Comparison of ENCODE assay signal across 12 cellular contexts in the genomic region with DNA sequence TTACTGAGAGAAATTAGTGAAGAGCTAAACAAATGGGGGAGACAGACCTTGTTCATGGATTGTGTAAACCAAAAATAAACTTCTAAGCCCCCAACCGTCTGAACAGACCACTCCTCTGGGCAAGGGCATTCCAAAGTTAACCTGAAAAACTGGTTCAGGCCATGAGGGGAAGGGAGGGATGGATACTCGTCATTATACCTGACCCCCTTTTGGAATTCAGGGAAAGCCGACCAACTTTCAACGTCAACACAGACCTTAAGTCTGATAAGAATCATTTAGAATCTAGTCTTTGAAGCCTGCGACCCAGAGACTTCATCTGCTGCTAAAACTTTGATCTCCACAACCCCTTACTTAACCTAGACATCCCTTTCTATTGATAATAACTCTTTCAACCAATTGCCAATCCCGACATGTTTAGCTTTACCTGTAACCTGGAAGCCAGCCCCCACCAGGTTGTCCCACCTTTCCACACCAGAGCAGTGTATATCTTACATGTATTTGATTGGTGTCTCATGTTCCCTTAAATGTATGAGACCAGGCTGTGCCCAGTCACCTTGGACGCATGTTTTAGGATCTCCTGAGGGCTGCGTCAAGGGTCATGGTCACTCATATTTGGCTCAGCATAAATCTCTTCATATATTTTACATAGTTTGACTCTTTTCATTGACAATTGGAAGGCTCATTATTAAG. TPM values are rescaled to one million over a fixed set of nuclear protein-coding genes. Genes with fewer than 3 reads are reported as not detected.
DNase-seq lines count a peak whose midpoint lies in the region; ATAC-seq, FAIRE-seq and TF ChIP-seq lines count a peak whose summit lies in the region.
"Had no signal": no experiment of that assay in that cellular context is flagged by ENCODE, and none has a peak within 500 bp of the region (broad histone marks: within the 10 kb centered on the region; RNA-seq: fewer than 3 reads in every experiment).

No MANE protein-coding gene starts in this region.

- H3K27ac Mint-ChIP-seq in CD4-positive, alpha-beta T cell, result peak overlapping the region; percentile 57

- H3K4me3 ChIP-seq in kidney (ENCODE audit: low read length in 2 of 2), result no peak overlapping the region

- CTCF ChIA-PET in CD4-positive, alpha-beta T cell (lab: Charles Lee), result no interaction called here

- TF ChIP-seq CTCF in CD4-positive, alpha-beta T cell (IDR thresholded peaks at IDR 0.05), result no peak
- no peak for TF ChIP-seq CTCF in kidney (IDR thresholded peaks at IDR 0.05; ENCODE audit: borderline replicate concordance, extremely low read depth, insufficient read depth)

- H3K4me3 Mint-ChIP-seq in CD4-positive, alpha-beta T cell, result peak overlapping the region; percentile 2

- H3K9me3 Mint-ChIP-seq in CD4-positive, alpha-beta T cell, result no peaks in the 10 kb centered on the region

- H3K4me1 Mint-ChIP-seq in CD4-positive, alpha-beta T cell (ENCODE audit: low read depth), result peaks cover 49% of the 10 kb centered on the region

- no peaks in the 10 kb centered on the region for H3K27me3 Mint-ChIP-seq in CD4-positive, alpha-beta T cell

- H3K36me3 ChIP-seq in kidney (ENCODE audit: control insufficient read depth in 1 of 2, insufficient read depth in 2 of 2, low read length in 2 of 2), result no peaks in the 10 kb centered on the region
- H3K36me3 ChIP-seq: BE2C had no signal

- FAIRE-seq in GM12892 (lab: Jason Lieb, UNC), result peak; percentile 9
- FAIRE-seq in kidney (lab: Jason Lieb, UNC), result no peak
- FAIRE-seq in HTR-8/SVneo (lab: Jason Lieb, UNC), result no peak

- peaks cover 0 to 3% of the 10 kb centered on the region in 2 donors for H3K4me1 ChIP-seq in kidney (ENCODE audit: control insufficient read depth in 1 of 2, insufficient read depth in 1 of 2, low read depth in 1 of 2, low read length in 2 of 2)
- H3K4me1 ChIP-seq: BE2C had no signal

- intact Hi-C loops in CD4-positive, alpha-beta T cell (cut with DNase I, micrococcal nuclease), result loop anchor here in 1 of 2 experiments (10.0 kb wide), 1 partner anchor 473 kb away; a partner anchor contains a TSS
- intact Hi-C loops in kidney (cut with DNase I) (no loop called here), posterior vena cava (cut with DNase I) (no loop called here)

- H3K27me3 ChIP-seq in CD4-positive, alpha-beta T cell (ENCODE audit: control insufficient read depth, insufficient read depth, low read length), result no peaks in the 10 kb centered on the region
- H3K27me3 ChIP-seq: BE2C had no signal

- H3K36me3 Mint-ChIP-seq in CD4-positive, alpha-beta T cell (ENCODE audit: low read depth), result no peaks in the 10 kb centered on the region

- TF ChIP-seq POLR2A in GM12892 (IDR thresholded peaks at IDR 0.05; ENCODE audit: low read depth, low read length), result no peak

- H3K9me3 ChIP-seq in CD4-positive, alpha-beta T cell (ENCODE audit: control insufficient read depth, low read length), result no peaks in the 10 kb centered on the region
- no peaks in the 10 kb centered on the region for H3K9me3 ChIP-seq in kidney (ENCODE audit: control insufficient read depth in 1 of 2, low read length in 2 of 2)
- H3K9me3 ChIP-seq: BE2C had no signal

- ATAC-seq in CD4-positive, alpha-beta T cell (ENCODE audit: poor library complexity), result no peak

- no peak overlapping the region for H3K9ac ChIP-seq in kidney (ENCODE audit: low read length in 2 of 2)

- POLR2A ChIA-PET in CD4-positive, alpha-beta T cell (lab: Charles Lee), result interaction anchor here (0.9 kb wide), 1 partner anchor 64 kb away, joined by 3 read pairs; no protein-coding TSS in a partner anchor

- DNase-seq in CD4-positive, alpha-beta T cell, result no peak
- DNase-seq in GM12892 (ENCODE audit: insufficient read length) (no peak), kidney (peak; percentile 8), posterior vena cava (ENCODE audit: low spot score) (peak; percentile 10), NCI-H2107 treated with DMSO at 0.1 percent for 48 hours (lab: John Stamatoyannopoulos, UW; ENCODE audit: unreplicated experiment) (no peak), SKM-1 (lab: John Stamatoyannopoulos, UW; ENCODE audit: unreplicated experiment) (no peak), HTR-8/SVneo (ENCODE audit: insufficient read length, low spot score) (no peak)
- DNase-seq: BE2C, DMS 273 treated with DMSO at 0.1 percent for 48 hours, NCI-H1417, NCI-H2029, NCI-H524 had no signal

- no peak overlapping the region for H3K27ac ChIP-seq in CD4-positive, alpha-beta T cell (ENCODE audit: low read depth, low read length)
- H3K27ac ChIP-seq in kidney (ENCODE audit: low read depth in 2 of 2, low read length in 2 of 2), result no peak overlapping the region

RNA-seq across cellular contexts. Expression of a gene that starts 5.1 kb away (rescaled TPM):
- total RNA-seq in CD4-positive, alpha-beta T cell, result 10 to 100 TPM; 11.5 to 12.0 TPM
- polyA plus RNA-seq in GM12892 (2012; ENCODE audit: missing spikeins), result 5.6 TPM
- total RNA-seq in kidney (7.2 TPM), posterior vena cava (1 to 10 TPM; 4.5 to 6.5 TPM)
- 5.1 TPM for polyA plus RNA-seq in kidney (ENCODE audit: insufficient read depth, low read depth, low replicate concordance)

Comparison
In these comparisons a context has a peak if more than half of its experiments do, and no peak if none do; other contexts are left out.
1. DNase-seq: peak in kidney (single experiment) and posterior vena cava (single experiment); none in CD4-positive, alpha-beta T cell (0 of 10), GM12892 (single experiment), NCI-H2107 treated with DMSO at 0.1 percent for 48 hours (single experiment), SKM-1 (single experiment) and HTR-8/SVneo (single experiment).